Comparison of ENCODE assay signal across 32 cellular contexts in genomic region chr1:210159206-210159605, GRCh38.
"Had no signal": no experiment of that assay in that cellular context is flagged by ENCODE, and none has a peak within 500 bp of the region (broad histone marks: within the 10 kb centered on the region; RNA-seq: fewer than 3 reads in every experiment).

No MANE protein-coding gene starts in this region.

- H3K27me3 ChIP-seq: ascending aorta, breast epithelium, cardiac muscle cell, colonic mucosa, esophagus squamous epithelium, gastroesophageal sphincter had no signal

- H3K36me3 Mint-ChIP-seq: activated CD8-positive, alpha-beta memory T cell treated with anti-CD3 and anti-CD28 coated beads, Interleukin-2, amount 10 ng/mL, durations not matched to agents 7 days and 5 days; activated naive CD4-positive, alpha-beta T cell treated with anti-CD3 and anti-CD28 coated beads, Interleukin-2, amount 10 ng/mL, durations not matched to agents 7 days and 5 days; activated naive CD4-positive, alpha-beta T cell treated with anti-CD3 and anti-CD28 coated beads, Interleukin-2, amount 50 U/mL, for 72 hours; activated naive CD8-positive, alpha-beta T cell treated with anti-CD3 and anti-CD28 coated beads, Interleukin-2, amount 10 ng/mL, durations not matched to agents 7 days and 5 days had no signal

- H3K27me3 Mint-ChIP-seq: activated B cell treated with CpG ODN at 0.5 μM for 24 hours; activated naive CD4-positive, alpha-beta T cell treated with anti-CD3 and anti-CD28 coated beads, Interleukin-2, amount 10 ng/mL, durations not matched to agents 7 days and 5 days; brain had no signal

- H3K4me3 ChIP-seq: ascending aorta, breast epithelium, cardiac muscle cell, colonic mucosa, esophagus squamous epithelium, gastroesophageal sphincter, heart right ventricle had no signal

- ATAC-seq: activated CD4-positive, CD25-positive, alpha-beta regulatory T cell treated with anti-CD3 and anti-CD28 coated beads, Interleukin-2, amount 50 U/mL, for 24 hours; activated CD8-positive, alpha-beta memory T cell treated with anti-CD3 and anti-CD28 coated beads, Interleukin-2, amount 10 ng/mL, durations not matched to agents 7 days and 5 days; activated CD8-positive, alpha-beta T cell treated with anti-CD3 and anti-CD28 coated beads, Interleukin-2, amount 10 ng/mL, durations not matched to agents 7 days and 5 days; activated naive CD4-positive, alpha-beta T cell treated with anti-CD3 and anti-CD28 coated beads, Interleukin-2, amount 50 U/mL, for 72 hours; activated T-cell treated with anti-CD3 and anti-CD28 coated beads, Interleukin-2, amount 50 U/mL, for 72 hours; gastroesophageal sphincter; heart right ventricle; T-helper 17 cell had no signal

- H3K27ac Mint-ChIP-seq: activated B cell treated with CpG ODN at 0.5 μM for 24 hours; activated CD8-positive, alpha-beta memory T cell treated with anti-CD3 and anti-CD28 coated beads, Interleukin-2, amount 10 ng/mL, durations not matched to agents 7 days and 5 days; activated CD8-positive, alpha-beta T cell treated with anti-CD3 and anti-CD28 coated beads, Interleukin-2, amount 10 ng/mL, durations not matched to agents 7 days and 5 days; activated naive CD4-positive, alpha-beta T cell treated with anti-CD3 and anti-CD28 coated beads, Interleukin-2, amount 10 ng/mL, durations not matched to agents 7 days and 5 days; activated naive CD4-positive, alpha-beta T cell treated with anti-CD3 and anti-CD28 coated beads, Interleukin-2, amount 50 U/mL, for 72 hours; activated naive CD8-positive, alpha-beta T cell treated with anti-CD3 and anti-CD28 coated beads, Interleukin-2, amount 10 ng/mL, durations not matched to agents 7 days and 5 days; activated T-cell treated with anti-CD3 and anti-CD28 coated beads, Interleukin-2, amount 50 U/mL, for 72 hours; brain; T-helper 17 cell; T-helper 2 cell treated with Interferon-gamma antibody and Interleukin-4, amounts not matched to agents 5 μg/mL and 100 μg/mL, for 36 hours had no signal

- H3K9me3 ChIP-seq: ascending aorta, breast epithelium, colonic mucosa, esophagus squamous epithelium, gastroesophageal sphincter, heart right ventricle had no signal

- H3K9me3 Mint-ChIP-seq: activated B cell treated with CpG ODN at 0.5 μM for 24 hours; activated naive CD4-positive, alpha-beta T cell treated with anti-CD3 and anti-CD28 coated beads, Interleukin-2, amount 10 ng/mL, durations not matched to agents 7 days and 5 days; activated naive CD4-positive, alpha-beta T cell treated with anti-CD3 and anti-CD28 coated beads, Interleukin-2, amount 50 U/mL, for 72 hours; activated naive CD8-positive, alpha-beta T cell treated with anti-CD3 and anti-CD28 coated beads, Interleukin-2, amount 10 ng/mL, durations not matched to agents 7 days and 5 days; activated T-cell treated with anti-CD3 and anti-CD28 coated beads, Interleukin-2, amount 50 U/mL, for 72 hours; brain; T-helper 2 cell treated with Interferon-gamma antibody and Interleukin-4, amounts not matched to agents 5 μg/mL and 100 μg/mL, for 36 hours had no signal

- H3K4me3 Mint-ChIP-seq: activated B cell treated with CpG ODN at 0.5 μM for 24 hours; activated CD8-positive, alpha-beta memory T cell treated with anti-CD3 and anti-CD28 coated beads, Interleukin-2, amount 10 ng/mL, durations not matched to agents 7 days and 5 days; activated CD8-positive, alpha-beta T cell treated with anti-CD3 and anti-CD28 coated beads, Interleukin-2, amount 10 ng/mL, durations not matched to agents 7 days and 5 days; activated naive CD4-positive, alpha-beta T cell treated with anti-CD3 and anti-CD28 coated beads, Interleukin-2, amount 10 ng/mL, durations not matched to agents 7 days and 5 days; activated naive CD8-positive, alpha-beta T cell treated with anti-CD3 and anti-CD28 coated beads, Interleukin-2, amount 10 ng/mL, durations not matched to agents 7 days and 5 days; activated T-cell treated with anti-CD3 and anti-CD28 coated beads, Interleukin-2, amount 50 U/mL, for 72 hours; brain; T-helper 17 cell; T-helper 2 cell treated with Interferon-gamma antibody and Interleukin-4, amounts not matched to agents 5 μg/mL and 100 μg/mL, for 36 hours had no signal

- H3K36me3 ChIP-seq: ascending aorta, breast epithelium, cardiac muscle cell, colonic mucosa, esophagus squamous epithelium, gastroesophageal sphincter, heart right ventricle, WERI-Rb-1 had no signal

- DNase-seq: activated B cell treated with CpG ODN at 0.5 μM for 24 hours; activated CD4-positive, alpha-beta T cell treated with anti-CD3 and anti-CD28 coated beads for 48 hours; activated CD4-positive, alpha-beta T cell treated with anti-CD3 and anti-CD28 coated beads, Interleukin-2, amount 50 U/mL, for 1 hour; activated CD4-positive, alpha-beta T cell treated with anti-CD3 and anti-CD28 coated beads, Interleukin-2, amount 50 U/mL, for 48 hours; activated CD8-positive, alpha-beta memory T cell treated with anti-CD3 and anti-CD28 coated beads, Interleukin-2, amount 10 ng/mL, durations not matched to agents 7 days and 5 days; activated CD8-positive, alpha-beta memory T cell treated with anti-CD3 and anti-CD28 coated beads, Interleukin-2, amount 50 U/mL, for 4 hours; activated CD8-positive, alpha-beta T cell treated with anti-CD3 and anti-CD28 coated beads, Interleukin-2, amount 10 ng/mL, durations not matched to agents 7 days and 5 days; activated gamma-delta T cell; activated naive CD4-positive, alpha-beta T cell; activated naive CD4-positive, alpha-beta T cell treated with anti-CD3 and anti-CD28 coated beads, Interleukin-2, amount 10 ng/mL, durations not matched to agents 7 days and 5 days; activated naive CD8-positive, alpha-beta T cell treated with anti-CD3 and anti-CD28 coated beads, Interleukin-2, amount 10 ng/mL, durations not matched to agents 7 days and 5 days; activated T-cell treated with anti-CD3 and anti-CD28 coated beads, Interleukin-2, amount 50 U/mL, for 1 hour; activated T-cell treated with anti-CD3 and anti-CD28 coated beads, Interleukin-2, amount 50 U/mL, for 72 hours; central memory CD4-positive, alpha-beta T cell; cerebellar nuclear complex; colonic mucosa; effector CD8-positive, alpha-beta T cell; esophagus squamous epithelium; foreskin melanocyte; heart right ventricle; T-helper 17 cell; T1000; WERI-Rb-1 had no signal

- H3K27ac ChIP-seq: ascending aorta, breast epithelium, cardiac muscle cell, colonic mucosa, epithelial cell of prostate, esophagus squamous epithelium, gastroesophageal sphincter, heart right ventricle, WERI-Rb-1 had no signal

- H3K4me1 Mint-ChIP-seq: activated B cell treated with CpG ODN at 0.5 μM for 24 hours; activated CD8-positive, alpha-beta memory T cell treated with anti-CD3 and anti-CD28 coated beads, Interleukin-2, amount 10 ng/mL, durations not matched to agents 7 days and 5 days; activated naive CD4-positive, alpha-beta T cell treated with anti-CD3 and anti-CD28 coated beads, Interleukin-2, amount 10 ng/mL, durations not matched to agents 7 days and 5 days; activated naive CD8-positive, alpha-beta T cell treated with anti-CD3 and anti-CD28 coated beads, Interleukin-2, amount 10 ng/mL, durations not matched to agents 7 days and 5 days; T-helper 17 cell had no signal

- H3K4me1 ChIP-seq: ascending aorta, breast epithelium, colonic mucosa, esophagus squamous epithelium, gastroesophageal sphincter, heart right ventricle had no signal
